Comparison of ENCODE assay signal across 8 cellular contexts in genomic region chr7:13990984-13991790, GRCh38. TPM values are rescaled to one million over a fixed set of nuclear protein-coding genes. Genes with fewer than 3 reads are reported as not detected.
DNase-seq lines count a peak whose midpoint lies in the region; ATAC-seq and TF ChIP-seq lines count a peak whose summit lies in the region.

No MANE protein-coding gene starts in this region.

- intact Hi-C loops in activated CD4-positive, alpha-beta T cell treated with anti-CD3 and anti-CD28 coated beads for 36 hours (cut with DNase I, micrococcal nuclease) = loop anchor here in 1 of 2 experiments (5.0 kb wide), 1 partner anchor 466 kb away; no protein-coding TSS in a partner anchor

- CTCF ChIA-PET in activated CD4-positive, alpha-beta T cell treated with anti-CD3 and anti-CD28 coated beads for 36 hours (lab: Charles Lee) = interaction anchor here (0.6 to 1.3 kb wide), 2 partner anchors 12 to 195 kb away, joined by 3 read pairs; no protein-coding TSS in a partner anchor

- H3K27me3 ChIP-seq in layer of hippocampus (ENCODE audit: control insufficient read depth, insufficient read depth, low read length) = no peaks in the 10 kb centered on the region

- H3K27me3 Mint-ChIP-seq in activated CD4-positive, alpha-beta T cell treated with anti-CD3 and anti-CD28 coated beads for 36 hours = no peaks in the 10 kb centered on the region

- peak; percentile 73 for ATAC-seq in GM18517 (IDR thresholded peaks at IDR 0.05; ENCODE audit: unreplicated experiment)
- peak; percentile 72 for ATAC-seq in HG03139 (IDR thresholded peaks at IDR 0.05; ENCODE audit: unreplicated experiment)
- peak; percentile 88 for ATAC-seq in activated CD4-positive, alpha-beta T cell treated with anti-CD3 and anti-CD28 coated beads for 36 hours

- DNase-seq in NCI-H345 treated with DMSO at 0.1 percent for 48 hours (lab: John Stamatoyannopoulos, UW; ENCODE audit: unreplicated experiment) (peak; percentile 97), dedifferentiated amniotic fluid mesenchymal stem cell (ENCODE audit: extremely low spot score) (peak; percentile 97)
- peak; percentile 78 for DNase-seq in activated CD4-positive, alpha-beta T cell treated with anti-CD3 and anti-CD28 coated beads for 36 hours
- DNase-seq in stimulated activated CD4-positive, alpha-beta T cell treated with anti-CD3 and anti-CD28 coated beads, Interleukin-15, amount 100 ng/mL, for 48 hours (ENCODE audit: low read depth in 2 of 2) = peak; percentile 26 to 46

- H3K4me1 Mint-ChIP-seq in activated CD4-positive, alpha-beta T cell treated with anti-CD3 and anti-CD28 coated beads for 36 hours = no peaks in the 10 kb centered on the region

- H3K9me3 Mint-ChIP-seq in activated CD4-positive, alpha-beta T cell treated with anti-CD3 and anti-CD28 coated beads for 36 hours (ENCODE audit: low read depth) = no peaks in the 10 kb centered on the region

- POLR2A ChIA-PET in activated CD4-positive, alpha-beta T cell treated with anti-CD3 and anti-CD28 coated beads for 36 hours (lab: Charles Lee) = no interaction called here

- no peak for TF ChIP-seq CTCF in 22Rv1 (IDR thresholded peaks at IDR 0.05)

- H3K36me3 Mint-ChIP-seq in activated CD4-positive, alpha-beta T cell treated with anti-CD3 and anti-CD28 coated beads for 36 hours (ENCODE audit: low read depth) = no peaks in the 10 kb centered on the region

- H3K27ac ChIP-seq in 22Rv1 = peak overlapping the region; percentile 95
- H3K27ac ChIP-seq in layer of hippocampus (ENCODE audit: low read depth, low read length) = peak overlapping the region; percentile 53

- no peak overlapping the region for H3K27ac Mint-ChIP-seq in activated CD4-positive, alpha-beta T cell treated with anti-CD3 and anti-CD28 coated beads for 36 hours

- H3K4me3 Mint-ChIP-seq in activated CD4-positive, alpha-beta T cell treated with anti-CD3 and anti-CD28 coated beads for 36 hours = no peak overlapping the region

RNA-seq across cellular contexts. Expression of gene ETV1, which starts 1.7 kb away (rescaled TPM):
- total RNA-seq in activated CD4-positive, alpha-beta T cell treated with anti-CD3 and anti-CD28 coated beads for 36 hours = under 1 TPM; 0.32 to 0.37 TPM

Comparison
In these comparisons a context has a peak if more than half of its experiments do, and no peak if none do; other contexts are left out.
1. Peak in every context shown above with its lines: DNase-seq, ATAC-seq and H3K27ac ChIP-seq.
2. DNase-seq: peak in every context shown above with its lines; median percentile 97 in NCI-H345 treated with DMSO at 0.1 percent for 48 hours; 97 in dedifferentiated amniotic fluid mesenchymal stem cell; 78 in activated CD4-positive, alpha-beta T cell treated with anti-CD3 and anti-CD28 coated beads for 36 hours; 36 in stimulated activated CD4-positive, alpha-beta T cell treated with anti-CD3 and anti-CD28 coated beads, Interleukin-15, amount 100 ng/mL, for 48 hours.